Comparison of ENCODE assay signal across 1 cellular context in the genomic region with DNA sequence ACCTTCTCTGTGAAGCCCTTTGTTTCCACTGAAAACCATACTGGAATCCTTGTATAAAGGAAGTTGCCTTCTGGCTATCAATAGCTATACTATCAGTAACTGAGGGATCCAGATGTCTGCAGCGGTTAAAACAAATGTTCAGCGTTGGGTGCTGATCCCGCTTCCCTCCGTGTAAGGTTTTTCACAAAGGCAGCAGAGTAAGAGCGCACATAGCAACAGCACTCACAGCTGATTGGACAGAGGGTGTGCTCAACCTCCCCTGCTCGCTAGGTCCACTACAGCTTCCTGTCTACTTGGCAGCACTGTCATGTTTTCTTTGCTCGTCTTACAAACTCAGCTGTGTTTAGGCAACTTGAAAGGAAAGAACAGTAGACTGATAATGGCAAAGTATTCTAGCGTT.
TF ChIP-seq lines count a peak whose summit lies in the region.

No MANE protein-coding gene starts in this region.

TF ChIP-seq in HepG2, 621 proteins besides CTCF, POLR2A, EP300 and RAD21 (continued from another document and continues in another):
- TF ChIP-seq ZNF253 (CRISPR knock-in tag; IDR thresholded peaks at IDR 0.05; ENCODE audit: borderline replicate concordance) (no peak), PTBP1 (IDR thresholded peaks at IDR 0.05; ENCODE audit: low read depth, low read length, poor library complexity, severe bottlenecking) (no peak), ZNF441 (CRISPR knock-in tag; IDR thresholded peaks at IDR 0.05; ENCODE audit: borderline replicate concordance) (no peak), LRRFIP1 (CRISPR knock-in tag; conservative IDR thresholded peaks at IDR 0.05) (no peak), RNF219 (CRISPR knock-in tag; IDR thresholded peaks at IDR 0.05) (no peak), FOXK2 (IDR thresholded peaks at IDR 0.05) (no peak), RBM22 (optimal IDR thresholded peaks at IDR 0.05; ENCODE audit: low read length) (no peak), NR2F6 (IDR thresholded peaks at IDR 0.05) (no peak), NR2F6 (CRISPR knock-in tag; IDR thresholded peaks at IDR 0.05) (no peak), FOXK1 (CRISPR knock-in tag; IDR thresholded peaks at IDR 0.05; ENCODE audit: borderline replicate concordance, low read depth) (no peak), POGZ (CRISPR knock-in tag; IDR thresholded peaks at IDR 0.05) (peak; percentile 57; the same call in 1 of the 2 replicates), RXRB (CRISPR knock-in tag; IDR thresholded peaks at IDR 0.05; ENCODE audit: borderline replicate concordance) (peak; percentile 10; the same call in 1 of the 2 replicates), REST (IDR thresholded peaks at IDR 0.05; ENCODE audit: borderline replicate concordance in 1 of 2, low read depth in 1 of 2, low read length in 2 of 2) (no peak), ATF7 (IDR thresholded peaks at IDR 0.05) (no peak), ATF7 (CRISPR knock-in tag; IDR thresholded peaks at IDR 0.05) (no peak), ZNF546 (CRISPR knock-in tag; conservative IDR thresholded peaks at IDR 0.05) (no peak), PHB2 (IDR thresholded peaks at IDR 0.05; ENCODE audit: partially characterized antibody) (no peak), FOXO4 (CRISPR knock-in tag; conservative IDR thresholded peaks at IDR 0.05) (no peak), IKZF1 (IDR thresholded peaks at IDR 0.05) (no peak), AKNA (CRISPR knock-in tag; IDR thresholded peaks at IDR 0.05; ENCODE audit: borderline replicate concordance) (no peak), ARID5B (CRISPR knock-in tag; IDR thresholded peaks at IDR 0.05) (0 out of 2 replicates have a peak, but pooled peaks have one; percentile 19), ZSCAN12 (CRISPR knock-in tag; IDR thresholded peaks at IDR 0.05) (no peak), MIXL1 (CRISPR knock-in tag; IDR thresholded peaks at IDR 0.05) (no peak), THRA (CRISPR knock-in tag; IDR thresholded peaks at IDR 0.05; ENCODE audit: borderline replicate concordance) (no peak), GABPB1 (CRISPR knock-in tag; IDR thresholded peaks at IDR 0.05) (peak; percentile 37; the same call in 1 of the 2 replicates), SMAD9 (CRISPR knock-in tag; IDR thresholded peaks at IDR 0.05) (no peak), SNAI1 (CRISPR knock-in tag; IDR thresholded peaks at IDR 0.05; ENCODE audit: borderline replicate concordance) (no peak), RBAK (CRISPR knock-in tag; IDR thresholded peaks at IDR 0.05) (no peak), ARID3A (IDR thresholded peaks at IDR 0.05; ENCODE audit: low read depth, low read length) (no peak)
- TF ChIP-seq, protein P1, sequence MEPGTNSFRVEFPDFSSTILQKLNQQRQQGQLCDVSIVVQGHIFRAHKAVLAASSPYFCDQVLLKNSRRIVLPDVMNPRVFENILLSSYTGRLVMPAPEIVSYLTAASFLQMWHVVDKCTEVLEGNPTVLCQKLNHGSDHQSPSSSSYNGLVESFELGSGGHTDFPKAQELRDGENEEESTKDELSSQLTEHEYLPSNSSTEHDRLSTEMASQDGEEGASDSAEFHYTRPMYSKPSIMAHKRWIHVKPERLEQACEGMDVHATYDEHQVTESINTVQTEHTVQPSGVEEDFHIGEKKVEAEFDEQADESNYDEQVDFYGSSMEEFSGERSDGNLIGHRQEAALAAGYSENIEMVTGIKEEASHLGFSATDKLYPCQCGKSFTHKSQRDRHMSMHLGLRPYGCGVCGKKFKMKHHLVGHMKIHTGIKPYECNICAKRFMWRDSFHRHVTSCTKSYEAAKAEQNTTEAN (CRISPR knock-in tag; conservative IDR thresholded peaks at IDR 0.05) = no peak
